Comparison of ENCODE assay signal across 1 cellular context in the genomic region with DNA sequence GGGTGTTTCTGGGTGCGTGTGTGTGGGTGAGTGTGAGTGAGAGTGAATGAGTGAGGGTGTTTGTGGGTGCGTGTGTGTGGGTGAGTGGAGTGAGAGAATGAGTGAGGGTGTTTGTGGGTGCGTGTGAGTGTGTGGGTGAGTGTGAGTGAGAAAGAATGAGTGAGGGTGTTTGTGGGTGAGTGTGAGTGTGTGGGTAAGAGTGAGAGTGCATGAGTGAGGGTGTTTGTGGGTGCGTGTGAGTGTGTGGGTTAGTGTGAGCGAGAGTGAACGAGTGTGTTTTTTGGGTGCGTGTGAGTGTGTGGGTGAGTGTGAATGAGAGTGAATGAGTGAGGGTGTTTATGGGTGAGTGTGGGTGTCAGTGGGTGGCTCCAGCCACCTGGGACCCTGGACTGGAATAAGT.
TF ChIP-seq lines count a peak whose summit lies in the region.

No MANE protein-coding gene starts in this region.

TF ChIP-seq in H1, 55 proteins besides CTCF, POLR2A, EP300 and RAD21:
- TF ChIP-seq CHD2 (IDR thresholded peaks at IDR 0.05; ENCODE audit: low read length) = no peak
- no peak for TF ChIP-seq BRCA1 (IDR thresholded peaks at IDR 0.05; ENCODE audit: low read depth, low read length)
- no peak for TF ChIP-seq TCF12 (IDR thresholded peaks at IDR 0.05; ENCODE audit: low read depth, low read length)
- TF ChIP-seq YY1 (IDR thresholded peaks at IDR 0.05; ENCODE audit: low read depth, low read length) = no peak
- no peak for TF ChIP-seq MAX (IDR thresholded peaks at IDR 0.05)
- TF ChIP-seq EZH2 (IDR thresholded peaks at IDR 0.05; ENCODE audit: low read depth, low read length, severe bottlenecking) = no peak
- TF ChIP-seq SUZ12 (IDR thresholded peaks at IDR 0.05; ENCODE audit: low read length) = no peak
- TF ChIP-seq ASH2L (IDR thresholded peaks at IDR 0.05; ENCODE audit: low read length) = no peak
- no peak for TF ChIP-seq CBX8 (IDR thresholded peaks at IDR 0.05; ENCODE audit: borderline replicate concordance, low read depth, low read length)
- TF ChIP-seq HDAC2 (IDR thresholded peaks at IDR 0.05; ENCODE audit: borderline replicate concordance in 1 of 2, low read depth in 2 of 2, low read length in 2 of 2) = no peak
